ENCODE assay signal across 1 cellular context in the genomic region with DNA sequence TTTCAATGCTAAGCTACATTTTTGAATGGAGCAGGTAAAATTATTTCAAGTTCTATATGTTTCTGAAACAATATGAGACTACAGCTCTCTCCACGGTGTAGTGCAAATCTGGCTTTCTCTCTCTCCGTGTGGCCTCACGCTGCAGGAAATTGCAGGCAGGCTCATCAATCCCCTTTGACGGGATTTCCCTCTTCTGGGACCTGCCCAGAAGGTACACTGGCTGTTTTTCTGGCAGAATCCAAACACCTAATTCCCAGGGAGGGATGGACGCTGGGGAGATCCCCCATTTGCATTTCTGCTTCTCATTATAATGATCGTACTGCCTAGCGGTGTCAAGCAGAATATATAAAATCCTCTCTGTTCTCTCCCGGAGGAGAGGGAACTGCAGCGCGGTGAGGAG.
TF ChIP-seq lines count a peak whose summit lies in the region.

No MANE protein-coding gene starts in this region.

TF ChIP-seq in WTC11, 78 proteins besides CTCF, POLR2A, EP300 and RAD21 (continued from another document):
- TF ChIP-seq, protein P1, sequence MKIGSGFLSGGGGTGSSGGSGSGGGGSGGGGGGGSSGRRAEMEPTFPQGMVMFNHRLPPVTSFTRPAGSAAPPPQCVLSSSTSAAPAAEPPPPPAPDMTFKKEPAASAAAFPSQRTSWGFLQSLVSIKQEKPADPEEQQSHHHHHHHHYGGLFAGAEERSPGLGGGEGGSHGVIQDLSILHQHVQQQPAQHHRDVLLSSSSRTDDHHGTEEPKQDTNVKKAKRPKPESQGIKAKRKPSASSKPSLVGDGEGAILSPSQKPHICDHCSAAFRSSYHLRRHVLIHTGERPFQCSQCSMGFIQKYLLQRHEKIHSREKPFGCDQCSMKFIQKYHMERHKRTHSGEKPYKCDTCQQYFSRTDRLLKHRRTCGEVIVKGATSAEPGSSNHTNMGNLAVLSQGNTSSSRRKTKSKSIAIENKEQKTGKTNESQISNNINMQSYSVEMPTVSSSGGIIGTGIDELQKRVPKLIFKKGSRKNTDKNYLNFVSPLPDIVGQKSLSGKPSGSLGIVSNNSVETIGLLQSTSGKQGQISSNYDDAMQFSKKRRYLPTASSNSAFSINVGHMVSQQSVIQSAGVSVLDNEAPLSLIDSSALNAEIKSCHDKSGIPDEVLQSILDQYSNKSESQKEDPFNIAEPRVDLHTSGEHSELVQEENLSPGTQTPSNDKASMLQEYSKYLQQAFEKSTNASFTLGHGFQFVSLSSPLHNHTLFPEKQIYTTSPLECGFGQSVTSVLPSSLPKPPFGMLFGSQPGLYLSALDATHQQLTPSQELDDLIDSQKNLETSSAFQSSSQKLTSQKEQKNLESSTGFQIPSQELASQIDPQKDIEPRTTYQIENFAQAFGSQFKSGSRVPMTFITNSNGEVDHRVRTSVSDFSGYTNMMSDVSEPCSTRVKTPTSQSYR (CRISPR knock-in tag; IDR thresholded peaks at IDR 0.05): no peak
- no peak for TF ChIP-seq ZNF416 (CRISPR knock-in tag; IDR thresholded peaks at IDR 0.05)
- TF ChIP-seq IRF2 (CRISPR knock-in tag; IDR thresholded peaks at IDR 0.05; ENCODE audit: borderline replicate concordance, low read depth): no peak
- no peak for TF ChIP-seq ZNF121 (CRISPR knock-in tag; IDR thresholded peaks at IDR 0.05)
- no peak for TF ChIP-seq TEAD4 (CRISPR knock-in tag; IDR thresholded peaks at IDR 0.05)
- TF ChIP-seq, protein P2, sequence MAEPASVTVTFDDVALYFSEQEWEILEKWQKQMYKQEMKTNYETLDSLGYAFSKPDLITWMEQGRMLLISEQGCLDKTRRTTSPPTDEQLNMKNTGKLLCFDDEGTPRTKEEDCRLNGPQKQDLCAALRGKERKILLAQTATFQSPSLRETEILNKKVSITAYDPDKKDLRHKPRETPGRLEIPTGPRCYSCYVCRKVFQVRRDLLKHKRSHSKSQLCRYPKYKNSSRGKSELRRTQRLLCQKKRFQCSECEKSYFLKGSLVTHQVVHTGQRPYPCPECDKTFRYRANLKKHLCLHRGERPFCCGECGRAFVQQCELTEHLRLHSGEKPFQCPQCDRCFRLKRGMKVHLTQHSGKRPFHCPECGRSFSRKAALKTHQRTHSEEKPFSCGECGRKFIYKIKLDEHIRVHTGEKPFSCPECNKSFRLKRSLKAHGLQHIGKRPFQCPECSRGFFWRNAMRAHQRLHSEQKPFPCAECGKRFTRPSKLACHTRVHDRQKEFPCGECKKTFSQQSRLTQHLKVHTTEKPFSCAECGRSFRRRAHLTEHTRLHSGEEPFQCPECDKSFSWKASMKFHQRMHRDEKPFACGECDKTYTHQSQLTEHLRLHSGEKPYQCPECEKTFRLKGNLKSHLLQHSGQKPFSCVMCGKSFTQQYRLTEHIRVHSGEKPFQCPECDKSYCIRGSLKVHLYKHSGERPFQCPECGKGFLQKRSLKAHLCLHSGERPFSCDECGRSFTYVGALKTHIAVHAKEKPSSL (CRISPR knock-in tag; conservative IDR thresholded peaks at IDR 0.05): no peak
- TF ChIP-seq, protein P3, sequence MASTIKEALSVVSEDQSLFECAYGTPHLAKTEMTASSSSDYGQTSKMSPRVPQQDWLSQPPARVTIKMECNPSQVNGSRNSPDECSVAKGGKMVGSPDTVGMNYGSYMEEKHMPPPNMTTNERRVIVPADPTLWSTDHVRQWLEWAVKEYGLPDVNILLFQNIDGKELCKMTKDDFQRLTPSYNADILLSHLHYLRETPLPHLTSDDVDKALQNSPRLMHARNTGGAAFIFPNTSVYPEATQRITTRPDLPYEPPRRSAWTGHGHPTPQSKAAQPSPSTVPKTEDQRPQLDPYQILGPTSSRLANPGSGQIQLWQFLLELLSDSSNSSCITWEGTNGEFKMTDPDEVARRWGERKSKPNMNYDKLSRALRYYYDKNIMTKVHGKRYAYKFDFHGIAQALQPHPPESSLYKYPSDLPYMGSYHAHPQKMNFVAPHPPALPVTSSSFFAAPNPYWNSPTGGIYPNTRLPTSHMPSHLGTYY (CRISPR knock-in tag; IDR thresholded peaks at IDR 0.05): no peak
- no peak for TF ChIP-seq KAT7 (CRISPR knock-in tag; IDR thresholded peaks at IDR 0.05; ENCODE audit: borderline replicate concordance)
- TF ChIP-seq, protein P4, sequence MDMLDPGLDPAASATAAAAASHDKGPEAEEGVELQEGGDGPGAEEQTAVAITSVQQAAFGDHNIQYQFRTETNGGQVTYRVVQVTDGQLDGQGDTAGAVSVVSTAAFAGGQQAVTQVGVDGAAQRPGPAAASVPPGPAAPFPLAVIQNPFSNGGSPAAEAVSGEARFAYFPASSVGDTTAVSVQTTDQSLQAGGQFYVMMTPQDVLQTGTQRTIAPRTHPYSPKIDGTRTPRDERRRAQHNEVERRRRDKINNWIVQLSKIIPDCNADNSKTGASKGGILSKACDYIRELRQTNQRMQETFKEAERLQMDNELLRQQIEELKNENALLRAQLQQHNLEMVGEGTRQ (CRISPR knock-in tag; IDR thresholded peaks at IDR 0.05): no peak
- TF ChIP-seq, protein P5, sequence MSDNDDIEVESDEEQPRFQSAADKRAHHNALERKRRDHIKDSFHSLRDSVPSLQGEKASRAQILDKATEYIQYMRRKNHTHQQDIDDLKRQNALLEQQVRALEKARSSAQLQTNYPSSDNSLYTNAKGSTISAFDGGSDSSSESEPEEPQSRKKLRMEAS (CRISPR knock-in tag; IDR thresholded peaks at IDR 0.05): no peak
- TF ChIP-seq RELA (CRISPR knock-in tag; IDR thresholded peaks at IDR 0.05; ENCODE audit: borderline replicate concordance): no peak
- TF ChIP-seq, protein P6, sequence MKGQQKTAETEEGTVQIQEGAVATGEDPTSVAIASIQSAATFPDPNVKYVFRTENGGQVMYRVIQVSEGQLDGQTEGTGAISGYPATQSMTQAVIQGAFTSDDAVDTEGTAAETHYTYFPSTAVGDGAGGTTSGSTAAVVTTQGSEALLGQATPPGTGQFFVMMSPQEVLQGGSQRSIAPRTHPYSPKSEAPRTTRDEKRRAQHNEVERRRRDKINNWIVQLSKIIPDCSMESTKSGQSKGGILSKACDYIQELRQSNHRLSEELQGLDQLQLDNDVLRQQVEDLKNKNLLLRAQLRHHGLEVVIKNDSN (CRISPR knock-in tag; IDR thresholded peaks at IDR 0.05): no peak
- TF ChIP-seq TP53 (CRISPR knock-in tag; IDR thresholded peaks at IDR 0.05): no peak
- TF ChIP-seq, protein P7, sequence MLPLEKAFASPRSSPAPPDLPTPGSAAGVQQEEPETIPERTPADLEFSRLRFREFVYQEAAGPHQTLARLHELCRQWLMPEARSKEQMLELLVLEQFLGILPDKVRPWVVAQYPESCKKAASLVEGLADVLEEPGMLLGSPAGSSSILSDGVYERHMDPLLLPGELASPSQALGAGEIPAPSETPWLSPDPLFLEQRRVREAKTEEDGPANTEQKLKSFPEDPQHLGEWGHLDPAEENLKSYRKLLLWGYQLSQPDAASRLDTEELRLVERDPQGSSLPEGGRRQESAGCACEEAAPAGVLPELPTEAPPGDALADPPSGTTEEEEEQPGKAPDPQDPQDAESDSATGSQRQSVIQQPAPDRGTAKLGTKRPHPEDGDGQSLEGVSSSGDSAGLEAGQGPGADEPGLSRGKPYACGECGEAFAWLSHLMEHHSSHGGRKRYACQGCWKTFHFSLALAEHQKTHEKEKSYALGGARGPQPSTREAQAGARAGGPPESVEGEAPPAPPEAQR (CRISPR knock-in tag; IDR thresholded peaks at IDR 0.05): no peak
- TF ChIP-seq, protein P8, sequence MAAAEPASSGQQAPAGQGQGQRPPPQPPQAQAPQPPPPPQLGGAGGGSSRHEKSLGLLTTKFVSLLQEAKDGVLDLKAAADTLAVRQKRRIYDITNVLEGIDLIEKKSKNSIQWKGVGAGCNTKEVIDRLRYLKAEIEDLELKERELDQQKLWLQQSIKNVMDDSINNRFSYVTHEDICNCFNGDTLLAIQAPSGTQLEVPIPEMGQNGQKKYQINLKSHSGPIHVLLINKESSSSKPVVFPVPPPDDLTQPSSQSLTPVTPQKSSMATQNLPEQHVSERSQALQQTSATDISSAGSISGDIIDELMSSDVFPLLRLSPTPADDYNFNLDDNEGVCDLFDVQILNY (CRISPR knock-in tag; IDR thresholded peaks at IDR 0.05): no peak
- TF ChIP-seq OVOL2 (CRISPR knock-in tag; IDR thresholded peaks at IDR 0.05; ENCODE audit: borderline replicate concordance): no peak
